ENCODE assay signal across 1 cellular context in genomic region chr7:69365588-69366241, GRCh38.
A peak's percentile ranks its signal among the peaks of the same experiment; 100 is the strongest.
TF ChIP-seq lines count a peak whose summit lies in the region.

No MANE protein-coding gene starts in this region.

TF ChIP-seq in HEK293, 187 proteins besides CTCF, POLR2A, EP300 and RAD21 (continued from another document and continues in another):
- TF ChIP-seq ZNF544 (tag by site-specific recombination; IDR thresholded peaks at IDR 0.05) (no peak), ZNF791 (tag by site-specific recombination; IDR thresholded peaks at IDR 0.05) (no peak), ZNF521 (tag by site-specific recombination; IDR thresholded peaks at IDR 0.05) (no peak), ZNF221 (tag by site-specific recombination; IDR thresholded peaks at IDR 0.05; ENCODE audit: borderline replicate concordance) (no peak), ZNF513 (tag by site-specific recombination; IDR thresholded peaks at IDR 0.05) (no peak), HOXA7 (CRISPR knock-in tag; IDR thresholded peaks at IDR 0.05; ENCODE audit: borderline replicate concordance) (no peak), ZNF580 (tag by site-specific recombination; IDR thresholded peaks at IDR 0.05) (peak; percentile 29; the same call in 1 of the 2 replicates), ZNF585B (tag by site-specific recombination; IDR thresholded peaks at IDR 0.05) (no peak), ZSCAN16 (tag by site-specific recombination; IDR thresholded peaks at IDR 0.05) (no peak), ZNF26 (tag by site-specific recombination; IDR thresholded peaks at IDR 0.05) (no peak), ZBTB48 (tag by site-specific recombination; IDR thresholded peaks at IDR 0.05) (no peak), IKZF3 (tag by site-specific recombination; IDR thresholded peaks at IDR 0.05) (no peak; the same call in 1 of the 2 replicates), ZNF146 (tag by site-specific recombination; IDR thresholded peaks at IDR 0.05) (no peak), KLF10 (tag by site-specific recombination; IDR thresholded peaks at IDR 0.05) (peak; percentile 33; the same call in 1 of the 2 replicates), YY2 (tag by site-specific recombination; IDR thresholded peaks at IDR 0.05) (no peak), ZNF133 (tag by site-specific recombination; IDR thresholded peaks at IDR 0.05) (no peak), SCRT1 (tag by site-specific recombination; IDR thresholded peaks at IDR 0.05; ENCODE audit: borderline replicate concordance) (no peak), ZNF138 (tag by site-specific recombination; IDR thresholded peaks at IDR 0.05; ENCODE audit: borderline replicate concordance) (no peak), ZFP41 (tag by site-specific recombination; IDR thresholded peaks at IDR 0.05; ENCODE audit: borderline replicate concordance) (no peak), ATF2 (tag by site-specific recombination; IDR thresholded peaks at IDR 0.05; ENCODE audit: low read depth) (peak; percentile 70), PBX3 (CRISPR knock-in tag; IDR thresholded peaks at IDR 0.05) (no peak), MZF1 (tag by site-specific recombination; IDR thresholded peaks at IDR 0.05; ENCODE audit: borderline replicate concordance) (no peak), ZNF449 (tag by site-specific recombination; IDR thresholded peaks at IDR 0.05) (no peak), ZNF510 (tag by site-specific recombination; IDR thresholded peaks at IDR 0.05; ENCODE audit: insufficient replicate concordance) (no peak), MYNN (tag by site-specific recombination; IDR thresholded peaks at IDR 0.05; ENCODE audit: borderline replicate concordance) (no peak), ZNF24 (tag by site-specific recombination; IDR thresholded peaks at IDR 0.05) (0 out of 2 replicates have a peak, but pooled peaks have one; percentile 34), OVOL3 (tag by site-specific recombination; IDR thresholded peaks at IDR 0.05) (no peak), BCL11A (tag by site-specific recombination; IDR thresholded peaks at IDR 0.05; ENCODE audit: low read depth) (no peak), ZNF362 (tag by site-specific recombination; IDR thresholded peaks at IDR 0.05) (no peak), EGR2 (tag by site-specific recombination; IDR thresholded peaks at IDR 0.05; ENCODE audit: low read depth) (no peak), ZNF341 (tag by site-specific recombination; IDR thresholded peaks at IDR 0.05; ENCODE audit: low read depth) (no peak), ZNF148 (tag by site-specific recombination; IDR thresholded peaks at IDR 0.05; ENCODE audit: borderline replicate concordance) (no peak), INSM2 (tag by site-specific recombination; IDR thresholded peaks at IDR 0.05) (no peak), ZBTB44 (tag by site-specific recombination; IDR thresholded peaks at IDR 0.05) (peak; percentile 88), ZNF223 (tag by site-specific recombination; IDR thresholded peaks at IDR 0.05) (no peak), ZNF169 (tag by site-specific recombination; IDR thresholded peaks at IDR 0.05) (no peak), ZSCAN30 (tag by site-specific recombination; IDR thresholded peaks at IDR 0.05) (peak; percentile 78), HOXD13 (CRISPR knock-in tag; IDR thresholded peaks at IDR 0.05; ENCODE audit: borderline replicate concordance) (no peak), ZBTB11 (tag by site-specific recombination; conservative IDR thresholded peaks at IDR 0.05; ENCODE audit: low read depth) (no peak), ZBTB17 (tag by site-specific recombination; IDR thresholded peaks at IDR 0.05) (peak; percentile 84), ZSCAN4 (tag by site-specific recombination; IDR thresholded peaks at IDR 0.05) (no peak), ZFP37 (tag by site-specific recombination; IDR thresholded peaks at IDR 0.05) (no peak), ZNF121 (tag by site-specific recombination; IDR thresholded peaks at IDR 0.05) (no peak), GLIS2 (tag by site-specific recombination; IDR thresholded peaks at IDR 0.05) (no peak)
